Comparison of ENCODE assay signal across 18 cellular contexts in genomic region chr5:146867996-146868708, GRCh38.
"Had no signal": no experiment of that assay in that cellular context is flagged by ENCODE, and none has a peak within 500 bp of the region (broad histone marks: within the 10 kb centered on the region; RNA-seq: fewer than 3 reads in every experiment).

No MANE protein-coding gene starts in this region.

- H3K27me3 Mint-ChIP-seq: activated CD8-positive, alpha-beta T cell treated with anti-CD3 and anti-CD28 coated beads for 36 hours; stimulated activated naive CD8-positive, alpha-beta T cell treated with anti-CD3 and anti-CD28 coated beads, Interleukin-15, Interleukin-2, amounts not matched to agents 100 ng/mL and 50 ng/mL, for 24 hours had no signal

- H3K36me3 Mint-ChIP-seq: T-cell, WTC11 had no signal

- H3K4me1 Mint-ChIP-seq: nephron, T-cell had no signal

- H3K27me3 ChIP-seq: brain microvascular endothelial cell, gastrocnemius medialis, transverse colon had no signal

- H3K4me3 Mint-ChIP-seq: activated CD8-positive, alpha-beta T cell treated with anti-CD3 and anti-CD28 coated beads for 36 hours; nephron; stimulated activated naive CD8-positive, alpha-beta T cell treated with anti-CD3 and anti-CD28 coated beads, Interleukin-15, Interleukin-2, amounts not matched to agents 100 ng/mL and 50 ng/mL, for 24 hours; T-cell; WTC11 had no signal

- H3K4me1 ChIP-seq: gastrocnemius medialis, lower lobe of right lung, transverse colon had no signal

- H3K4me3 ChIP-seq: gastrocnemius medialis, lower lobe of right lung, transverse colon had no signal

- DNase-seq: activated CD4-positive, alpha-beta T cell treated with anti-CD3 and anti-CD28 coated beads for 48 hours; activated CD8-positive, alpha-beta T cell treated with anti-CD3 and anti-CD28 coated beads for 36 hours; activated naive CD4-positive, alpha-beta T cell treated with Interleukin-2 at 50 U/mL for 16 hours; activated T-cell treated with anti-CD3 and anti-CD28 coated beads, Interleukin-2, amount 50 U/mL, for 1 hour; brain microvascular endothelial cell; central memory CD4-positive, alpha-beta T cell; cortex of kidney; gastrocnemius medialis; lower lobe of right lung; stimulated activated CD4-positive, alpha-beta T cell treated with anti-CD3 and anti-CD28 coated beads, Interleukin-12 subunit alpha, Interleukin-12 subunit beta, amount 100 ng/mL, for 4 hours; stimulated activated CD4-positive, alpha-beta T cell treated with anti-CD3 and anti-CD28 coated beads, Interleukin-1b, Interleukin-23, amount 100 ng/mL, for 48 hours; T-cell; transverse colon had no signal

- H3K9me3 Mint-ChIP-seq: activated CD8-positive, alpha-beta T cell treated with anti-CD3 and anti-CD28 coated beads for 36 hours; activated T-helper 2 cell treated with anti-CD3 and anti-CD28 coated beads, Interferon-gamma antibody, Interleukin-2, Interleukin-4, amounts not matched to agents 10 μg/mL and 5 μg/mL and 100 μg/mL, durations not matched to agents 14 hours and 24 hours and 36 hours; nephron; stimulated activated naive CD8-positive, alpha-beta T cell treated with anti-CD3 and anti-CD28 coated beads, Interleukin-15, Interleukin-2, amounts not matched to agents 100 ng/mL and 50 ng/mL, for 24 hours; T-cell; WTC11 had no signal

- H3K36me3 ChIP-seq: brain microvascular endothelial cell, gastrocnemius medialis, lower lobe of right lung, transverse colon had no signal

- H3K27ac ChIP-seq: brain microvascular endothelial cell, gastrocnemius medialis, lower lobe of right lung, transverse colon had no signal

- H3K9me3 ChIP-seq: gastrocnemius medialis, lower lobe of right lung, transverse colon had no signal

- H3K27ac Mint-ChIP-seq: activated CD8-positive, alpha-beta T cell treated with anti-CD3 and anti-CD28 coated beads for 36 hours; activated T-helper 2 cell treated with anti-CD3 and anti-CD28 coated beads, Interferon-gamma antibody, Interleukin-2, Interleukin-4, amounts not matched to agents 10 μg/mL and 5 μg/mL and 100 μg/mL, durations not matched to agents 14 hours and 24 hours and 36 hours; nephron; progenitor cell of endocrine pancreas; stimulated activated naive CD8-positive, alpha-beta T cell treated with anti-CD3 and anti-CD28 coated beads, Interleukin-15, Interleukin-2, amounts not matched to agents 100 ng/mL and 50 ng/mL, for 24 hours; T-cell; WTC11 had no signal
